Comparison of ENCODE assay signal across 1 cellular context in the genomic region with DNA sequence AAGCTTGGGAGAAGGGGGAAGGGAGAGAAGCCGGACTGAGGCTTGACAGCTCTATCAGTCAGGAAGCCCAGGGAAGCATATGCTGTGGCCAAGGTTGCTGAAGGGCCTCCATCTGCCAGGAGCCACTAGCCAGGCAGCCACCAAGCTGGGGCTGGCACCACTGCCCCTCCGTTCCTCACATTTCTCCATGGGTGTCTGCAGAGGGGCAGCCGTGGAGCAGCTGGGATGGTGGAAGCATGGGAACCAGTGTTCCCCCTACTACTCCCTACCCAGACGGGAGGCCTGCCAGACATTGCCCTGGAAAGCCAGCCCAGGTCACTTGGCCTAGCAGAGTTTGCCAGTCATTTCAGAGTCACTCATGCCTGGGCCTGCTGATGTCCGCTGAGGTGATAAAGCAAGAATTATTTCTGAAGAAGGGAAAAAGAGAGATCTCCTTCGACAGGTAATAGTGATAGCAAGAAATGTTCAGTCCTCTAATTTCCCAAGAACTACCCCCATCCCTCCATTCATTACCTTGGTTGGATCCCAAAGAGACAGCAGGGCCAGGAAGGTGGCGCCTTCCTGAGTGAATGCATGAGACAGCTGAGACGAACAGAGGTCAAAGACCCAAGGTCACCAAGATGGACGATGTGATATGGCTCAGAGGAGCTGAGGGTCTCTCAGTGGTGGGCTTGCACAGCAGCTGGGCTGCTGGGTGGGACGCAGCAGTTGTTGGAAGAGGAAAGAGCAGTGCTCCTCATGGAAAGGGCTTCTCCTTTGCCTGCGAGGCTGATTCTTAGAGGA.
TF ChIP-seq lines count a peak whose summit lies in the region.

No MANE protein-coding gene starts in this region.

TF ChIP-seq in HEK293T, 16 proteins besides CTCF, POLR2A, EP300 and RAD21:
- TF ChIP-seq SUZ12 (IDR thresholded peaks at IDR 0.05) = no peak
- TF ChIP-seq FOXK2 (IDR thresholded peaks at IDR 0.05) = no peak
- no peak for TF ChIP-seq NFRKB (IDR thresholded peaks at IDR 0.05)
- TF ChIP-seq PKNOX1 (IDR thresholded peaks at IDR 0.05) = no peak
- TF ChIP-seq HDGF (IDR thresholded peaks at IDR 0.05; ENCODE audit: borderline replicate concordance) = no peak
- no peak for TF ChIP-seq CTBP1 (IDR thresholded peaks at IDR 0.05; ENCODE audit: borderline replicate concordance)
- TF ChIP-seq FOXA1 (IDR thresholded peaks at IDR 0.05) = no peak
- TF ChIP-seq BHLHE40 (IDR thresholded peaks at IDR 0.05; ENCODE audit: borderline replicate concordance) = no peak
- no peak for TF ChIP-seq SP1 (IDR thresholded peaks at IDR 0.05)
- no peak for TF ChIP-seq ARNT (IDR thresholded peaks at IDR 0.05)
- no peak for TF ChIP-seq TARDBP (IDR thresholded peaks at IDR 0.05)
- TF ChIP-seq FOXM1 (IDR thresholded peaks at IDR 0.05; ENCODE audit: borderline replicate concordance) = no peak
- TF ChIP-seq LEF1 (IDR thresholded peaks at IDR 0.05; ENCODE audit: borderline replicate concordance) = no peak
- no peak for TF ChIP-seq ZNF384 (IDR thresholded peaks at IDR 0.05)
- TF ChIP-seq L3MBTL2 (conservative IDR thresholded peaks at IDR 0.05) = no peak
- no peak for TF ChIP-seq ELF4 (IDR thresholded peaks at IDR 0.05)
